In genomic region chr9:131837316-131837715, GRCh38 we compare ENCODE assay signal across 13 cellular contexts.
DNase-seq lines count a peak whose midpoint lies in the region; ATAC-seq and TF ChIP-seq lines count a peak whose summit lies in the region.
"Had no signal": no experiment of that assay in that cellular context is flagged by ENCODE, and none has a peak within 500 bp of the region (broad histone marks: within the 10 kb centered on the region; RNA-seq: fewer than 3 reads in every experiment).

No MANE protein-coding gene starts in this region.

- peak; percentile 9 for DNase-seq in NCI-H510A treated with DMSO at 0.1 percent for 48 hours (lab: John Stamatoyannopoulos, UW)
- no peak for DNase-seq in NCI-H510A (lab: John Stamatoyannopoulos, UW)
- peak; percentile 22 for DNase-seq in NCI-H1092 treated with DMSO at 0.1 percent for 48 hours (lab: John Stamatoyannopoulos, UW)
- peak; percentile 25 for DNase-seq in cerebellar cortex (ENCODE audit: low spot score)
- peak; percentile 84 for DNase-seq in osteoblast (ENCODE audit: insufficient read length, low spot score, missing footprints)
- DNase-seq in NCI-H526 treated with DMSO at 0.1 percent for 48 hours (lab: John Stamatoyannopoulos, UW): no peak
- no peak for DNase-seq in activated CD4-positive, CD25-positive, alpha-beta regulatory T cell treated with anti-CD3 and anti-CD28 coated beads, Interleukin-2, amount 50 U/mL, for 72 hours
- DNase-seq: NCI-H1105 treated with DMSO at 0.1 percent for 48 hours; stimulated activated CD4-positive, alpha-beta T cell treated with anti-CD3 and anti-CD28 coated beads, Interleukin-4, amount 100 ng/mL, for 24 hours; T1000 had no signal

- H3K27me3 ChIP-seq in osteoblast (ENCODE audit: insufficient read depth, low read length): peaks cover 22% of the 10 kb centered on the region

- peaks cover 7% of the 10 kb centered on the region for H4K20me1 ChIP-seq in osteoblast (ENCODE audit: insufficient read depth, low read length)

- peaks cover 19% of the 10 kb centered on the region for H3K4me1 ChIP-seq in osteoblast (ENCODE audit: insufficient read depth, low read length)

- no peaks in the 10 kb centered on the region for H3K79me2 ChIP-seq in osteoblast (ENCODE audit: insufficient read depth, low read length)

- H3K27ac ChIP-seq in osteoblast (ENCODE audit: low read depth, low read length): no peak overlapping the region
- H3K27ac ChIP-seq: C4-2B had no signal

- H2AFZ ChIP-seq in osteoblast (ENCODE audit: low read length): no peak overlapping the region

- peaks cover 9% of the 10 kb centered on the region for H3K9me3 ChIP-seq in osteoblast (ENCODE audit: low read depth, low read length)

- H3K4me2 ChIP-seq in osteoblast (ENCODE audit: insufficient read depth, low read length): no peak overlapping the region

- peak; percentile 8 for TF ChIP-seq CTCF in osteoblast (IDR thresholded peaks at IDR 0.05; ENCODE audit: extremely low read depth, low read depth, low read length)

- H3K36me3 ChIP-seq in osteoblast (ENCODE audit: insufficient read depth, low read length): no peaks in the 10 kb centered on the region

- no peak overlapping the region for H3K4me3 ChIP-seq in osteoblast (ENCODE audit: insufficient read depth, low read length)

- no peak for ATAC-seq in GM21526 (IDR thresholded peaks at IDR 0.05; ENCODE audit: low FRiP score, unreplicated experiment)
- ATAC-seq: naive thymus-derived CD8-positive, alpha-beta T cell had no signal

Comparison
In these comparisons a context has a peak if more than half of its experiments do, and no peak if none do; other contexts are left out.
1. DNase-seq: peak in NCI-H510A treated with DMSO at 0.1 percent for 48 hours (single experiment), NCI-H1092 treated with DMSO at 0.1 percent for 48 hours (single experiment), cerebellar cortex (single experiment) and osteoblast (single experiment); none in NCI-H510A (single experiment), NCI-H526 treated with DMSO at 0.1 percent for 48 hours (single experiment) and activated CD4-positive, CD25-positive, alpha-beta regulatory T cell treated with anti-CD3 and anti-CD28 coated beads, Interleukin-2, amount 50 U/mL, for 72 hours (single experiment).